ENCODE assay signal across 1 cellular context in genomic region chrX:47361538-47362511, GRCh38.
TF ChIP-seq lines count a peak whose summit lies in the region.

No MANE protein-coding gene starts in this region.

TF ChIP-seq in HepG2, 621 proteins besides CTCF, POLR2A, EP300 and RAD21 (continued from another document and continues in another):
- TF ChIP-seq, protein P1, sequence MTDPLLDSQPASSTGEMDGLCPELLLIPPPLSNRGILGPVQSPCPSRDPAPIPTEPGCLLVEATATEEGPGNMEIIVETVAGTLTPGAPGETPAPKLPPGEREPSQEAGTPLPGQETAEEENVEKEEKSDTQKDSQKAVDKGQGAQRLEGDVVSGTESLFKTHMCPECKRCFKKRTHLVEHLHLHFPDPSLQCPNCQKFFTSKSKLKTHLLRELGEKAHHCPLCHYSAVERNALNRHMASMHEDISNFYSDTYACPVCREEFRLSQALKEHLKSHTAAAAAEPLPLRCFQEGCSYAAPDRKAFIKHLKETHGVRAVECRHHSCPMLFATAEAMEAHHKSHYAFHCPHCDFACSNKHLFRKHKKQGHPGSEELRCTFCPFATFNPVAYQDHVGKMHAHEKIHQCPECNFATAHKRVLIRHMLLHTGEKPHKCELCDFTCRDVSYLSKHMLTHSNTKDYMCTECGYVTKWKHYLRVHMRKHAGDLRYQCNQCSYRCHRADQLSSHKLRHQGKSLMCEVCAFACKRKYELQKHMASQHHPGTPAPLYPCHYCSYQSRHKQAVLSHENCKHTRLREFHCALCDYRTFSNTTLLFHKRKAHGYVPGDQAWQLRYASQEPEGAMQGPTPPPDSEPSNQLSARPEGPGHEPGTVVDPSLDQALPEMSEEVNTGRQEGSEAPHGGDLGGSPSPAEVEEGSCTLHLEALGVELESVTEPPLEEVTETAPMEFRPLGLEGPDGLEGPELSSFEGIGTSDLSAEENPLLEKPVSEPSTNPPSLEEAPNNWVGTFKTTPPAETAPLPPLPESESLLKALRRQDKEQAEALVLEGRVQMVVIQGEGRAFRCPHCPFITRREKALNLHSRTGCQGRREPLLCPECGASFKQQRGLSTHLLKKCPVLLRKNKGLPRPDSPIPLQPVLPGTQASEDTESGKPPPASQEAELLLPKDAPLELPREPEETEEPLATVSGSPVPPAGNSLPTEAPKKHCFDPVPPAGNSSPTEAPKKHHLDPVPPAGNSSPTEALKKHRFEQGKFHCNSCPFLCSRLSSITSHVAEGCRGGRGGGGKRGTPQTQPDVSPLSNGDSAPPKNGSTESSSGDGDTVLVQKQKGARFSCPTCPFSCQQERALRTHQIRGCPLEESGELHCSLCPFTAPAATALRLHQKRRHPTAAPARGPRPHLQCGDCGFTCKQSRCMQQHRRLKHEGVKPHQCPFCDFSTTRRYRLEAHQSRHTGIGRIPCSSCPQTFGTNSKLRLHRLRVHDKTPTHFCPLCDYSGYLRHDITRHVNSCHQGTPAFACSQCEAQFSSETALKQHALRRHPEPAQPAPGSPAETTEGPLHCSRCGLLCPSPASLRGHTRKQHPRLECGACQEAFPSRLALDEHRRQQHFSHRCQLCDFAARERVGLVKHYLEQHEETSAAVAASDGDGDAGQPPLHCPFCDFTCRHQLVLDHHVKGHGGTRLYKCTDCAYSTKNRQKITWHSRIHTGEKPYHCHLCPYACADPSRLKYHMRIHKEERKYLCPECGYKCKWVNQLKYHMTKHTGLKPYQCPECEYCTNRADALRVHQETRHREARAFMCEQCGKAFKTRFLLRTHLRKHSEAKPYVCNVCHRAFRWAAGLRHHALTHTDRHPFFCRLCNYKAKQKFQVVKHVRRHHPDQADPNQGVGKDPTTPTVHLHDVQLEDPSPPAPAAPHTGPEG (CRISPR knock-in tag; IDR thresholded peaks at IDR 0.05): no peak
- TF ChIP-seq HNF4A (CRISPR knock-in tag; IDR thresholded peaks at IDR 0.05) (no peak), MNT (IDR thresholded peaks at IDR 0.05) (no peak), STAG1 (CRISPR knock-in tag; IDR thresholded peaks at IDR 0.05) (peak; percentile 42), PATZ1 (CRISPR knock-in tag; IDR thresholded peaks at IDR 0.05) (peak; percentile 58), ARNT2 (CRISPR knock-in tag; IDR thresholded peaks at IDR 0.05; ENCODE audit: low read depth) (no peak), SKI (IDR thresholded peaks at IDR 0.05; ENCODE audit: partially characterized antibody) (peak; percentile 39), PHF21A (CRISPR knock-in tag; IDR thresholded peaks at IDR 0.05) (0 out of 2 replicates have a peak, but pooled peaks have one; percentile 29), ZNF589 (CRISPR knock-in tag; conservative IDR thresholded peaks at IDR 0.05) (no peak), SP2 (CRISPR knock-in tag; IDR thresholded peaks at IDR 0.05) (peak; percentile 84), ZNF136 (CRISPR knock-in tag; IDR thresholded peaks at IDR 0.05; ENCODE audit: low read depth) (no peak), TOPORS (CRISPR knock-in tag; IDR thresholded peaks at IDR 0.05) (no peak), ATM (IDR thresholded peaks at IDR 0.05; ENCODE audit: borderline replicate concordance) (no peak), ZSCAN30 (CRISPR knock-in tag; IDR thresholded peaks at IDR 0.05) (no peak), POLR2G (IDR thresholded peaks at IDR 0.05; ENCODE audit: low read depth, low read length) (no peak), MATR3 (CRISPR knock-in tag; IDR thresholded peaks at IDR 0.05) (no peak), SMC3 (IDR thresholded peaks at IDR 0.05; ENCODE audit: low read length) (no peak), SPEN (CRISPR knock-in tag; IDR thresholded peaks at IDR 0.05; ENCODE audit: low read depth) (no peak), PRDM15 (CRISPR knock-in tag; IDR thresholded peaks at IDR 0.05) (no peak), ZNF343 (CRISPR knock-in tag; IDR thresholded peaks at IDR 0.05) (no peak), RAD51 (IDR thresholded peaks at IDR 0.05; ENCODE audit: borderline replicate concordance) (no peak), ZFP62 (CRISPR knock-in tag; IDR thresholded peaks at IDR 0.05) (no peak), U2AF2 (IDR thresholded peaks at IDR 0.05; ENCODE audit: low read depth, low read length) (no peak), ZNF609 (CRISPR knock-in tag; IDR thresholded peaks at IDR 0.05; ENCODE audit: borderline replicate concordance) (no peak), AGO1 (IDR thresholded peaks at IDR 0.05; ENCODE audit: low read depth, low read length, poor library complexity, severe bottlenecking) (no peak), TMF1 (CRISPR knock-in tag; IDR thresholded peaks at IDR 0.05; ENCODE audit: low read depth) (no peak), TBP (CRISPR knock-in tag; IDR thresholded peaks at IDR 0.05) (no peak), ZNF484 (CRISPR knock-in tag; IDR thresholded peaks at IDR 0.05; ENCODE audit: borderline replicate concordance, low read depth) (no peak), ZNF547 (CRISPR knock-in tag; IDR thresholded peaks at IDR 0.05) (no peak), ZNF10 (CRISPR knock-in tag; IDR thresholded peaks at IDR 0.05; ENCODE audit: borderline replicate concordance, low read depth) (no peak), NFYC (CRISPR knock-in tag; IDR thresholded peaks at IDR 0.05) (peak; percentile 82), MEF2D (CRISPR knock-in tag; IDR thresholded peaks at IDR 0.05) (peak; percentile 97), NFYB (CRISPR knock-in tag; IDR thresholded peaks at IDR 0.05) (peak; percentile 86), ZSCAN9 (CRISPR knock-in tag; IDR thresholded peaks at IDR 0.05; ENCODE audit: borderline replicate concordance) (no peak), ZNF709 (CRISPR knock-in tag; IDR thresholded peaks at IDR 0.05) (no peak)
- TF ChIP-seq, protein P2, sequence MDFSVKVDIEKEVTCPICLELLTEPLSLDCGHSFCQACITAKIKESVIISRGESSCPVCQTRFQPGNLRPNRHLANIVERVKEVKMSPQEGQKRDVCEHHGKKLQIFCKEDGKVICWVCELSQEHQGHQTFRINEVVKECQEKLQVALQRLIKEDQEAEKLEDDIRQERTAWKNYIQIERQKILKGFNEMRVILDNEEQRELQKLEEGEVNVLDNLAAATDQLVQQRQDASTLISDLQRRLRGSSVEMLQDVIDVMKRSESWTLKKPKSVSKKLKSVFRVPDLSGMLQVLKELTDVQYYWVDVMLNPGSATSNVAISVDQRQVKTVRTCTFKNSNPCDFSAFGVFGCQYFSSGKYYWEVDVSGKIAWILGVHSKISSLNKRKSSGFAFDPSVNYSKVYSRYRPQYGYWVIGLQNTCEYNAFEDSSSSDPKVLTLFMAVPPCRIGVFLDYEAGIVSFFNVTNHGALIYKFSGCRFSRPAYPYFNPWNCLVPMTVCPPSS (IDR thresholded peaks at IDR 0.05): no peak
- TF ChIP-seq, protein P3, sequence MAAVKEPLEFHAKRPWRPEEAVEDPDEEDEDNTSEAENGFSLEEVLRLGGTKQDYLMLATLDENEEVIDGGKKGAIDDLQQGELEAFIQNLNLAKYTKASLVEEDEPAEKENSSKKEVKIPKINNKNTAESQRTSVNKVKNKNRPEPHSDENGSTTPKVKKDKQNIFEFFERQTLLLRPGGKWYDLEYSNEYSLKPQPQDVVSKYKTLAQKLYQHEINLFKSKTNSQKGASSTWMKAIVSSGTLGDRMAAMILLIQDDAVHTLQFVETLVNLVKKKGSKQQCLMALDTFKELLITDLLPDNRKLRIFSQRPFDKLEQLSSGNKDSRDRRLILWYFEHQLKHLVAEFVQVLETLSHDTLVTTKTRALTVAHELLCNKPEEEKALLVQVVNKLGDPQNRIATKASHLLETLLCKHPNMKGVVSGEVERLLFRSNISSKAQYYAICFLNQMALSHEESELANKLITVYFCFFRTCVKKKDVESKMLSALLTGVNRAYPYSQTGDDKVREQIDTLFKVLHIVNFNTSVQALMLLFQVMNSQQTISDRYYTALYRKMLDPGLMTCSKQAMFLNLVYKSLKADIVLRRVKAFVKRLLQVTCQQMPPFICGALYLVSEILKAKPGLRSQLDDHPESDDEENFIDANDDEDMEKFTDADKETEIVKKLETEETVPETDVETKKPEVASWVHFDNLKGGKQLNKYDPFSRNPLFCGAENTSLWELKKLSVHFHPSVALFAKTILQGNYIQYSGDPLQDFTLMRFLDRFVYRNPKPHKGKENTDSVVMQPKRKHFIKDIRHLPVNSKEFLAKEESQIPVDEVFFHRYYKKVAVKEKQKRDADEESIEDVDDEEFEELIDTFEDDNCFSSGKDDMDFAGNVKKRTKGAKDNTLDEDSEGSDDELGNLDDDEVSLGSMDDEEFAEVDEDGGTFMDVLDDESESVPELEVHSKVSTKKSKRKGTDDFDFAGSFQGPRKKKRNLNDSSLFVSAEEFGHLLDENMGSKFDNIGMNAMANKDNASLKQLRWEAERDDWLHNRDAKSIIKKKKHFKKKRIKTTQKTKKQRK (IDR thresholded peaks at IDR 0.05; ENCODE audit: low read length): no peak
- TF ChIP-seq, protein P4, sequence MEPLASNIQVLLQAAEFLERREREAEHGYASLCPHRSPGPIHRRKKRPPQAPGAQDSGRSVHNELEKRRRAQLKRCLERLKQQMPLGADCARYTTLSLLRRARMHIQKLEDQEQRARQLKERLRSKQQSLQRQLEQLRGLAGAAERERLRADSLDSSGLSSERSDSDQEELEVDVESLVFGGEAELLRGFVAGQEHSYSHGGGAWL (CRISPR knock-in tag; IDR thresholded peaks at IDR 0.05): no peak
